Comparison of ENCODE assay signal across 8 cellular contexts in the genomic region with DNA sequence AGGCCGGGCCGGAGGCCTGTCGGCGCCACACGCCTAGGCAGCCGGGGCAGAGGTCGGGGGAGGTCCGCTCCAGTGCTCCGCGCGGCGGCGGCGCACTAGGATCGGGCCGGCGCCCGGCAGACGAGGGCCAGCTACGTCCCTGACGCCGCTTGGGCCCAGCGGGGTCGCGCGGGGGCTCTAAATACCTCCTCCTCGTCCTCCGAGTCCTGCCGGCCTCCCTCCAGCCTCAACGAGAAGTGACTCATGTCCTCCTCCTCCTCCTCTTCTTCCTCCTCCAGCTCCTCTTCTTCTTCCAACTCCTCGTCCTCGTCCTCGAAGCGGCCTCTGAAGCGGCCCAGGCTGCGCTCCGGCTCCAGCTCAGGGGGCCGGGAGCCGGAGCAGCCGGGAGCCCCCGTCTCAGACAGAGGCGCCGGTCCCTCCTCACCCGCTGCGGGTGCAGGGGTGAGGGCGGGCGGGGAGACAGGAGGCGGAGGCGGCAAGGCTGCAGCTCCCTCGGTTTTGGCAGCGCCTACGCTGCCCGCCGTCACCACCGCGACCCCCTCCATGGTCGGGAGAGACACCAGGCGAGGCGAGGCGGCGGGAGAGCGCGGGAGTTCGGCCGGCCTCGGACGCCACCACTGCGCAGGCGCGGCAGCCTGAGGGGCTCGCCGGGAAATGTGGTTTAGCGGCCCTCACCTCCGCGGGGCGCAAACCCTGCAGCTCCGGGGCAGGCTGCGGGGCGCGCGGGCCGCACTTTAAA.
DNase-seq lines count a peak whose midpoint lies in the region; ATAC-seq and TF ChIP-seq lines count a peak whose summit lies in the region.

A gene with protein sequence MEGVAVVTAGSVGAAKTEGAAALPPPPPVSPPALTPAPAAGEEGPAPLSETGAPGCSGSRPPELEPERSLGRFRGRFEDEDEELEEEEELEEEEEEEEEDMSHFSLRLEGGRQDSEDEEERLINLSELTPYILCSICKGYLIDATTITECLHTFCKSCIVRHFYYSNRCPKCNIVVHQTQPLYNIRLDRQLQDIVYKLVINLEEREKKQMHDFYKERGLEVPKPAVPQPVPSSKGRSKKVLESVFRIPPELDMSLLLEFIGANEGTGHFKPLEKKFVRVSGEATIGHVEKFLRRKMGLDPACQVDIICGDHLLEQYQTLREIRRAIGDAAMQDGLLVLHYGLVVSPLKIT (minus strand): TSS at position 619 of the 739 bp plus-strand sequence. CDS start 74 bp downstream, at position 545.

- H3K4me1 ChIP-seq in RWPE2 (ENCODE audit: insufficient read depth, poor library complexity, severe bottlenecking), result no peaks in the 10 kb centered on the region

- ATAC-seq in GM21529 (IDR thresholded peaks at IDR 0.05; ENCODE audit: unreplicated experiment), result peak; percentile 83
- ATAC-seq in RWPE2 (ENCODE audit: low read depth), result peak; percentile 95

- H3K4me3 Mint-ChIP-seq in nephron progenitor cell, result peak within 1 kb of the TSS; percentile 93
- peak within 1 kb of the TSS; percentile 92 for H3K4me3 Mint-ChIP-seq in stimulated activated naive CD8-positive, alpha-beta T cell treated with anti-CD3 and anti-CD28 coated beads, Interleukin-15, Interleukin-2, amounts not matched to agents 100 ng/mL and 50 ng/mL, for 24 hours

- TF ChIP-seq CTCF in RWPE2 (IDR thresholded peaks at IDR 0.05; ENCODE audit: poor library complexity, severe bottlenecking), result peak; percentile 7
- TF ChIP-seq CTCF in nephron progenitor cell (IDR thresholded peaks at IDR 0.05), result no peak

- H3K4me1 Mint-ChIP-seq in nephron progenitor cell, result peaks cover 5% of the 10 kb centered on the region
- H3K4me1 Mint-ChIP-seq in stimulated activated naive CD8-positive, alpha-beta T cell treated with anti-CD3 and anti-CD28 coated beads, Interleukin-15, Interleukin-2, amounts not matched to agents 100 ng/mL and 50 ng/mL, for 24 hours (ENCODE audit: low read depth), result peaks cover 19% of the 10 kb centered on the region

- in situ Hi-C loops in KBM-7 (cut with MboI; ENCODE audit: low pct_unique_long_range_greater_than_20kb, low sequenced_read_pairs), result no loop called here

- peak within 1 kb of the TSS; percentile 51 for H3K4me3 ChIP-seq in RWPE2 (ENCODE audit: severe bottlenecking)

- H3K36me3 Mint-ChIP-seq in nephron progenitor cell (ENCODE audit: low read depth), result peaks cover 17% of the 10 kb centered on the region
- peaks cover 11% of the 10 kb centered on the region for H3K36me3 Mint-ChIP-seq in stimulated activated naive CD8-positive, alpha-beta T cell treated with anti-CD3 and anti-CD28 coated beads, Interleukin-15, Interleukin-2, amounts not matched to agents 100 ng/mL and 50 ng/mL, for 24 hours (ENCODE audit: low read depth)

- H3K36me3 ChIP-seq in RWPE2 (ENCODE audit: low read depth), result peaks cover 36% of the 10 kb centered on the region

- H3K27ac ChIP-seq in RWPE2 (ENCODE audit: poor library complexity, severe bottlenecking), result peak within 1 kb of the TSS; percentile 52

- peak; percentile 76 for DNase-seq in DMS53 treated with DMSO at 0.1 percent for 48 hours (lab: John Stamatoyannopoulos, UW; ENCODE audit: unreplicated experiment)
- DNase-seq in KBM-7, result peak; percentile 90
- peak; percentile 76 for DNase-seq in RWPE2 (ENCODE audit: low spot score)
- DNase-seq in activated effector memory CD4-positive, alpha-beta T cell treated with anti-CD3 and anti-CD28 coated beads, Interleukin-2, amount 50 U/mL, for 16 hours, result peak; percentile 89
- peak; percentile 54 for DNase-seq in fibroblast of the conjunctiva (ENCODE audit: low read depth)
- DNase-seq in nephron progenitor cell, result peak; percentile 92

- no peaks in the 10 kb centered on the region for H3K9me3 Mint-ChIP-seq in nephron progenitor cell
- no peaks in the 10 kb centered on the region for H3K9me3 Mint-ChIP-seq in stimulated activated naive CD8-positive, alpha-beta T cell treated with anti-CD3 and anti-CD28 coated beads, Interleukin-15, Interleukin-2, amounts not matched to agents 100 ng/mL and 50 ng/mL, for 24 hours

- H3K27me3 ChIP-seq in RWPE2 (ENCODE audit: insufficient read depth, poor library complexity, severe bottlenecking), result no peaks in the 10 kb centered on the region

- H3K27ac Mint-ChIP-seq in nephron progenitor cell, result peak within 1 kb of the TSS; percentile 98
- peak within 1 kb of the TSS; percentile 94 for H3K27ac Mint-ChIP-seq in stimulated activated naive CD8-positive, alpha-beta T cell treated with anti-CD3 and anti-CD28 coated beads, Interleukin-15, Interleukin-2, amounts not matched to agents 100 ng/mL and 50 ng/mL, for 24 hours

- H3K27me3 Mint-ChIP-seq in nephron progenitor cell (ENCODE audit: low read depth, poor library complexity), result no peaks in the 10 kb centered on the region
- no peaks in the 10 kb centered on the region for H3K27me3 Mint-ChIP-seq in stimulated activated naive CD8-positive, alpha-beta T cell treated with anti-CD3 and anti-CD28 coated beads, Interleukin-15, Interleukin-2, amounts not matched to agents 100 ng/mL and 50 ng/mL, for 24 hours

- no peaks in the 10 kb centered on the region for H3K9me3 ChIP-seq in RWPE2 (ENCODE audit: severe bottlenecking)

Comparison
In these comparisons a context has a peak if more than half of its experiments do, and no peak if none do; other contexts are left out.
1. Peak in every context shown above with its lines: DNase-seq, ATAC-seq, H3K4me3 ChIP-seq and H3K27ac ChIP-seq.